ENCODE assay signal across 26 cellular contexts in genomic region chr6:134784336-134784735, GRCh38.
"Had no signal": no experiment of that assay in that cellular context is flagged by ENCODE, and none has a peak within 500 bp of the region (broad histone marks: within the 10 kb centered on the region; RNA-seq: fewer than 3 reads in every experiment).

No MANE protein-coding gene starts in this region.

- ATAC-seq: effector memory CD8-positive, alpha-beta T cell; esophagus mucosa; gastrocnemius medialis; heart right ventricle; left cardiac atrium; left lung; left ventricle myocardium superior; lower lobe of right lung; mucosa of descending colon; naive thymus-derived CD8-positive, alpha-beta T cell had no signal

- H3K4me1 Mint-ChIP-seq: endodermal cell; mesothelial cell of epicardium; naive B cell; naive thymus-derived CD8-positive, alpha-beta T cell had no signal

- H3K4me1 ChIP-seq: colonic mucosa, gastrocnemius medialis, heart right ventricle, left lung, lower lobe of right lung had no signal

- H3K36me3 Mint-ChIP-seq: mesothelial cell of epicardium had no signal

- H3K27ac ChIP-seq: colonic mucosa, epithelial cell of prostate, esophagus squamous epithelium, gastrocnemius medialis, heart right ventricle, left lung, lower lobe of right lung had no signal

- H3K27ac Mint-ChIP-seq: dendritic cell treated with granulocyte-macrophage colony-stimulating factor and Interleukin-4, amounts not matched to agents 40 ng/mL and 50 ng/mL, for 4 days; effector memory CD8-positive, alpha-beta T cell; endodermal cell; mesothelial cell of epicardium; naive B cell; naive thymus-derived CD8-positive, alpha-beta T cell had no signal

- H3K27me3 Mint-ChIP-seq: dendritic cell treated with granulocyte-macrophage colony-stimulating factor and Interleukin-4, amounts not matched to agents 40 ng/mL and 50 ng/mL, for 4 days; effector memory CD8-positive, alpha-beta T cell; naive B cell had no signal

- H3K4me3 Mint-ChIP-seq: dendritic cell treated with granulocyte-macrophage colony-stimulating factor and Interleukin-4, amounts not matched to agents 40 ng/mL and 50 ng/mL, for 4 days; effector memory CD8-positive, alpha-beta T cell; endodermal cell; mesothelial cell of epicardium; naive B cell; naive thymus-derived CD8-positive, alpha-beta T cell had no signal

- H3K4me3 ChIP-seq: colonic mucosa, esophagus squamous epithelium, gastrocnemius medialis, heart right ventricle, left lung, lower lobe of right lung, mucosa of descending colon had no signal

- H3K9me3 ChIP-seq: colonic mucosa, mucosa of descending colon had no signal

- H3K9me3 Mint-ChIP-seq: effector memory CD8-positive, alpha-beta T cell had no signal

- DNase-seq: colonic mucosa; cortex of kidney; effector CD8-positive, alpha-beta T cell; effector memory CD8-positive, alpha-beta T cell; endodermal cell; erythroblast; esophagus squamous epithelium; foreskin fibroblast; foreskin melanocyte; gastrocnemius medialis; glutamatergic neuron; head of caudate nucleus; heart right ventricle; hippocampal formation; left cardiac atrium; left lung; left ventricle myocardium superior; lower lobe of right lung; mesenchymal stem cell; mucosa of descending colon; naive B cell; naive thymus-derived CD8-positive, alpha-beta T cell had no signal

- H3K27me3 ChIP-seq: colonic mucosa, gastrocnemius medialis, heart right ventricle, left lung had no signal

- H3K36me3 ChIP-seq: colonic mucosa, esophagus squamous epithelium, gastrocnemius medialis, heart right ventricle, left lung, lower lobe of right lung had no signal
